In the genomic region with DNA sequence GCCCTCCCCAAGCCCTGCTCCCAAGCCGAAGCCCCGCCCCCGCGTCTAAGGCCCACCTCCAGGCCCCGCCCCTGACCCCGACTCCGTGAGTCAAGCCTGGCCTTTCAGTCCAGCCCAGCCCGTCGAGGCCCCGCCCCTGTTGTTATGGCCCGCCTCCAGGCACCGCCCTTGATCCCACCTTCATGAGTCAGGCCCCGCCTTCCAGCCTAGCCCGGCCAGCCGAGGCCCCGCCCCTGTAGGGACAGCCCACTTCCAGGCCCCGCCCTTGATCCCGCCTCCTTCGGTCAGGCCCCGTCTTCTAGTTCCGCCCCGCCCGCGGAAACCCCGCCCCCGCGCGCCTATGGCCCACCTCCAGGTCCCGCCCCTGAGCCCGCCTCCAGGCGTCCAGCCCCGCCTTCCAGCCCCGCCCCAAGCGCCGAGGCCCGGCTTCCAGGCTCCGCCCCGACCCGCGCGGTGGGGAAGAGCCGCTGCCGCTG, we compare ENCODE assay signal across 8 cellular contexts. TPM values are rescaled to one million over a fixed set of nuclear protein-coding genes. Genes with fewer than 3 reads are reported as not detected.
DNase-seq lines count a peak whose midpoint lies in the region; ATAC-seq, FAIRE-seq and TF ChIP-seq lines count a peak whose summit lies in the region.

No MANE protein-coding gene starts in this region.

- H3K36me3 ChIP-seq in spleen = no peaks in the 10 kb centered on the region

- H3K27me3 ChIP-seq in spleen (replicated peaks in 1 of 7) = no peaks in the 10 kb centered on the region

- TF ChIP-seq POLR2A in spleen (IDR thresholded peaks at IDR 0.05) = no peak

- ATAC-seq in GM19025 (IDR thresholded peaks at IDR 0.05; ENCODE audit: low read depth, unreplicated experiment) = peak; percentile 91
- ATAC-seq in HG03342 (IDR thresholded peaks at IDR 0.05; ENCODE audit: unreplicated experiment) = peak; percentile 85

- H3K27ac ChIP-seq in caudate nucleus (ENCODE audit: low read depth, low read length) = no peak overlapping the region
- peak overlapping the region; percentile 73 to 96 (median 92) for H3K27ac ChIP-seq in spleen

- DNase-seq in AG08396 (ENCODE audit: low spot score) (peak; percentile 99), NCI-H345 (lab: John Stamatoyannopoulos, UW) (peak; percentile 99), caudate nucleus (lab: John Stamatoyannopoulos, UW) (peak; percentile 81 to 100 (median 100)), spleen (peak; percentile 100)
- peak; percentile 100 for DNase-seq in activated CD4-positive, CD25-positive, alpha-beta regulatory T cell (lab: John Stamatoyannopoulos, UW)

- peak; percentile 47 for FAIRE-seq in islet of Langerhans (lab: Jason Lieb, UNC)

- peaks cover 0 to 57% (median 24%) of the 10 kb centered on the region in 6 donors for H3K4me1 ChIP-seq in spleen

- WGBS in spleen, 5 donors = 0 to 1% (median 1%) methylated on average over 16 to 43 of the region's 43 CpGs

- intact Hi-C loops in spleen (cut with DNase I; ENCODE audit: low total_unique reads) = no loop called here

- TF ChIP-seq CTCF in spleen (IDR thresholded peaks at IDR 0.05 in 8 of 11, conservative IDR thresholded peaks at IDR 0.05 in 3 of 11) = peak in 1 of 11 experiments; percentile 27

- H3K9me3 ChIP-seq in spleen = no peaks in the 10 kb centered on the region

- H3K4me3 ChIP-seq in spleen = peak overlapping the region; percentile 75 to 97 (median 88)

RNA-seq across cellular contexts. Expression of a gene that starts 0.2 kb away (rescaled TPM):
- total RNA-seq in spleen = 10 to 100 TPM; 20.8 to 29.2 (median 23.3) TPM
- 1 to 10 TPM; 2.9 to 4.9 (median 3.1) TPM for polyA plus RNA-seq in spleen

RNA-seq across cellular contexts. Expression of a gene that starts 21.5 kb away (rescaled TPM):
- 1 to 10 TPM; 1.4 to 3.4 (median 2.9) TPM for total RNA-seq in spleen
- 1 to 10 TPM; 1.7 to 4.5 (median 4.0) TPM for polyA plus RNA-seq in spleen
